In genomic region chrX:108312938-108313337, GRCh38 we compare ENCODE assay signal across 10 cellular contexts.
DNase-seq lines count a peak whose midpoint lies in the region; ATAC-seq and TF ChIP-seq lines count a peak whose summit lies in the region.
"Had no signal": no experiment of that assay in that cellular context is flagged by ENCODE, and none has a peak within 500 bp of the region (broad histone marks: within the 10 kb centered on the region; RNA-seq: fewer than 3 reads in every experiment).

No MANE protein-coding gene starts in this region.

- no peak for TF ChIP-seq CTCF in dorsolateral prefrontal cortex (IDR thresholded peaks at IDR 0.05 in 54 of 56, conservative IDR thresholded peaks at IDR 0.05 in 2 of 56; ENCODE audit: low read depth in 1 of 56, partially characterized antibody in 56 of 56)

- intact Hi-C loops in dorsolateral prefrontal cortex (cut with DNase I): no loop called here

- H3K4me3 Mint-ChIP-seq in activated T-cell treated with anti-CD3 and anti-CD28 coated beads, Interleukin-2, amount 50 U/mL, for 72 hours: no peak overlapping the region

- H3K9me3 Mint-ChIP-seq in activated T-cell treated with anti-CD3 and anti-CD28 coated beads, Interleukin-2, amount 50 U/mL, for 72 hours: peaks cover 0 to 2% of the 10 kb centered on the region in 2 donors

- peaks cover 7% of the 10 kb centered on the region for H3K9me3 ChIP-seq in adipocyte (ENCODE audit: control insufficient read depth, low read length)

- peak; percentile 22 for DNase-seq in AG08396 (ENCODE audit: low spot score)
- peak; percentile 82 for DNase-seq in HT1080 (ENCODE audit: low read depth)
- peak; percentile 75 for DNase-seq in adipocyte (ENCODE audit: low read depth)
- peak; percentile 74 for DNase-seq in iPS-NIHi7 (ENCODE audit: extremely low spot score)
- DNase-seq in activated T-cell treated with anti-CD3 and anti-CD28 coated beads, Interleukin-2, amount 50 U/mL, for 72 hours: no peak
- no peak for DNase-seq in SKM-1 (lab: John Stamatoyannopoulos, UW; ENCODE audit: unreplicated experiment)
- no peak for DNase-seq in dorsolateral prefrontal cortex
- no peak for DNase-seq in KG1 (lab: John Stamatoyannopoulos, UW)
- DNase-seq: stimulated activated naive CD4-positive, alpha-beta T cell had no signal

- H3K36me3 ChIP-seq in adipocyte (ENCODE audit: control insufficient read depth, insufficient read depth, low read length, severe bottlenecking): no peaks in the 10 kb centered on the region

- H3K27me3 Mint-ChIP-seq in activated T-cell treated with anti-CD3 and anti-CD28 coated beads, Interleukin-2, amount 50 U/mL, for 72 hours (ENCODE audit: low read depth): peaks cover 26% of the 10 kb centered on the region

- H3K4me1 ChIP-seq in adipocyte (ENCODE audit: control insufficient read depth, insufficient read depth, low read length): no peaks in the 10 kb centered on the region

- H3K4me3 ChIP-seq in adipocyte (ENCODE audit: low read length): no peak overlapping the region
- H3K4me3 ChIP-seq in dorsolateral prefrontal cortex: no peak overlapping the region
- H3K4me3 ChIP-seq: SK-N-MC had no signal

- H3K27ac Mint-ChIP-seq in activated T-cell treated with anti-CD3 and anti-CD28 coated beads, Interleukin-2, amount 50 U/mL, for 72 hours: no peak overlapping the region

- no peak for ATAC-seq in activated T-cell treated with anti-CD3 and anti-CD28 coated beads, Interleukin-2, amount 50 U/mL, for 72 hours (replicated peaks in 1 of 2)

- H3K4me1 Mint-ChIP-seq in activated T-cell treated with anti-CD3 and anti-CD28 coated beads, Interleukin-2, amount 50 U/mL, for 72 hours (ENCODE audit: low read depth): no peaks in the 10 kb centered on the region

- no peak overlapping the region for H3K27ac ChIP-seq in dorsolateral prefrontal cortex
- H3K27ac ChIP-seq: SK-N-MC had no signal

- no peak overlapping the region for H3K9ac ChIP-seq in adipocyte (ENCODE audit: low read length)

- H3K36me3 Mint-ChIP-seq in activated T-cell treated with anti-CD3 and anti-CD28 coated beads, Interleukin-2, amount 50 U/mL, for 72 hours (ENCODE audit: insufficient read depth in 2 of 2): no peaks in the 10 kb centered on the region

- peaks cover 15% of the 10 kb centered on the region for H3K27me3 ChIP-seq in adipocyte (replicated peaks; ENCODE audit: control insufficient read depth, insufficient read depth, low read length)
- peaks cover 0 to 82% (median 45%) of the 10 kb centered on the region in 45 donors for H3K27me3 ChIP-seq in dorsolateral prefrontal cortex

Comparison
In these comparisons a context has a peak if more than half of its experiments do, and no peak if none do; other contexts are left out.
1. DNase-seq: peak in AG08396 (single experiment), HT1080 (single experiment), adipocyte (single experiment) and iPS-NIHi7 (single experiment); none in activated T-cell treated with anti-CD3 and anti-CD28 coated beads, Interleukin-2, amount 50 U/mL, for 72 hours (0 of 2), SKM-1 (single experiment), dorsolateral prefrontal cortex (0 of 10) and KG1 (single experiment).